ENCODE assay signal across 20 cellular contexts in genomic region chr9:128325629-128326028, GRCh38. TPM values are rescaled to one million over a fixed set of nuclear protein-coding genes. Genes with fewer than 3 reads are reported as not detected.
A peak's percentile ranks its signal among the peaks of the same experiment; 100 is the strongest.
DNase-seq lines count a peak whose midpoint lies in the region; ATAC-seq and TF ChIP-seq lines count a peak whose summit lies in the region.
"Had no signal": no experiment of that assay in that cellular context is flagged by ENCODE, and none has a peak within 500 bp of the region (broad histone marks: within the 10 kb centered on the region; RNA-seq: fewer than 3 reads in every experiment).

No MANE protein-coding gene starts in this region.

- H3K4me1 Mint-ChIP-seq in activated T-cell treated with anti-CD3 and anti-CD28 coated beads, Interleukin-2, amount 50 U/mL, for 4 hours (ENCODE audit: low read depth): peaks cover 16% of the 10 kb centered on the region
- peaks cover 8% of the 10 kb centered on the region for H3K4me1 Mint-ChIP-seq in activated T-cell treated with anti-CD3 and anti-CD28 coated beads, Interleukin-2, amount 50 U/mL, for 72 hours (ENCODE audit: low read depth)
- H3K4me1 Mint-ChIP-seq in CD4-positive, alpha-beta T cell (ENCODE audit: low read depth): peaks cover 31% of the 10 kb centered on the region
- H3K4me1 Mint-ChIP-seq in endothelial cell (ENCODE audit: unreplicated experiment): peaks cover 6% of the 10 kb centered on the region
- peaks cover 8% of the 10 kb centered on the region for H3K4me1 Mint-ChIP-seq in progenitor cell of endocrine pancreas (ENCODE audit: low read depth)
- H3K4me1 Mint-ChIP-seq in T-helper 2 cell treated with Interferon-gamma antibody and Interleukin-4, amounts not matched to agents 5 μg/mL and 100 μg/mL, for 36 hours (ENCODE audit: low read depth): peaks cover 8% of the 10 kb centered on the region

- no peak for ATAC-seq in activated T-cell treated with anti-CD3 and anti-CD28 coated beads, Interleukin-2, amount 50 U/mL, for 4 hours
- no peak for ATAC-seq in activated T-cell treated with anti-CD3 and anti-CD28 coated beads, Interleukin-2, amount 50 U/mL, for 72 hours (replicated peaks in 1 of 2)
- ATAC-seq in CD4-positive, alpha-beta T cell (ENCODE audit: poor library complexity): no peak
- ATAC-seq: GM12878 had no signal

- no peaks in the 10 kb centered on the region for H3K9me3 ChIP-seq in CD4-positive, alpha-beta T cell (ENCODE audit: control insufficient read depth, low read length)
- H3K9me3 ChIP-seq: Caco-2, HAP-1, Peyer's patch had no signal

- H3K27ac Mint-ChIP-seq in activated T-cell treated with anti-CD3 and anti-CD28 coated beads, Interleukin-2, amount 50 U/mL, for 72 hours: no peak overlapping the region
- H3K27ac Mint-ChIP-seq in CD4-positive, alpha-beta T cell: no peak overlapping the region
- no peak overlapping the region for H3K27ac Mint-ChIP-seq in endothelial cell (ENCODE audit: unreplicated experiment)
- peak overlapping the region; percentile 80 for H3K27ac Mint-ChIP-seq in progenitor cell of endocrine pancreas
- no peak overlapping the region for H3K27ac Mint-ChIP-seq in T-helper 2 cell treated with Interferon-gamma antibody and Interleukin-4, amounts not matched to agents 5 μg/mL and 100 μg/mL, for 36 hours

- TF ChIP-seq CTCF in CD4-positive, alpha-beta T cell (IDR thresholded peaks at IDR 0.05): no peak
- no peak for TF ChIP-seq CTCF in endothelial cell (IDR thresholded peaks at IDR 0.05; ENCODE audit: unreplicated experiment)
- TF ChIP-seq CTCF in progenitor cell of endocrine pancreas (IDR thresholded peaks at IDR 0.05; ENCODE audit: unreplicated experiment): no peak

- H3K27me3 ChIP-seq in CD4-positive, alpha-beta T cell (ENCODE audit: control insufficient read depth, insufficient read depth, low read length): no peaks in the 10 kb centered on the region
- H3K27me3 ChIP-seq: Peyer's patch had no signal

- H3K9me3 Mint-ChIP-seq in activated T-cell treated with anti-CD3 and anti-CD28 coated beads, Interleukin-2, amount 50 U/mL, for 4 hours: no peaks in the 10 kb centered on the region
- H3K9me3 Mint-ChIP-seq in activated T-cell treated with anti-CD3 and anti-CD28 coated beads, Interleukin-2, amount 50 U/mL, for 72 hours: no peaks in the 10 kb centered on the region
- H3K9me3 Mint-ChIP-seq in CD4-positive, alpha-beta T cell: no peaks in the 10 kb centered on the region
- H3K9me3 Mint-ChIP-seq in endothelial cell (ENCODE audit: unreplicated experiment) (no peaks in the 10 kb centered on the region), progenitor cell of endocrine pancreas (ENCODE audit: low read depth) (no peaks in the 10 kb centered on the region)
- H3K9me3 Mint-ChIP-seq in T-helper 2 cell treated with Interferon-gamma antibody and Interleukin-4, amounts not matched to agents 5 μg/mL and 100 μg/mL, for 36 hours: no peaks in the 10 kb centered on the region
- H3K9me3 Mint-ChIP-seq: CD14-positive monocyte had no signal

- no peak for DNase-seq in activated T-cell treated with anti-CD3 and anti-CD28 coated beads, Interleukin-2, amount 50 U/mL, for 4 hours
- DNase-seq in activated T-cell treated with anti-CD3 and anti-CD28 coated beads, Interleukin-2, amount 50 U/mL, for 72 hours: no peak
- no peak for DNase-seq in CD4-positive, alpha-beta T cell
- DNase-seq in endothelial cell (ENCODE audit: low spot score) (no peak), progenitor cell of endocrine pancreas (ENCODE audit: low spot score, unreplicated experiment) (no peak), NCI-H82 (lab: John Stamatoyannopoulos, UW) (no peak), DMS53 treated with DMSO at 0.1 percent for 48 hours (lab: John Stamatoyannopoulos, UW; ENCODE audit: unreplicated experiment) (no peak)
- no peak for DNase-seq in T-helper 2 cell treated with Interferon-gamma antibody and Interleukin-4, amounts not matched to agents 5 μg/mL and 100 μg/mL, for 36 hours (ENCODE audit: low spot score)
- DNase-seq: Caco-2, DMS79, IMR-90, Kasumi-1, NCI-H1417, NCI-H1930, NCI-H2171, NCI-H774, Peyer's patch had no signal

- CTCF ChIA-PET in CD4-positive, alpha-beta T cell (lab: Charles Lee): interaction anchor here (3.6 kb wide), 1 partner anchor 16 kb away, joined by 19 read pairs; no protein-coding TSS in a partner anchor

- H3K4me3 Mint-ChIP-seq in activated T-cell treated with anti-CD3 and anti-CD28 coated beads, Interleukin-2, amount 50 U/mL, for 4 hours: peak overlapping the region; percentile 19
- H3K4me3 Mint-ChIP-seq in activated T-cell treated with anti-CD3 and anti-CD28 coated beads, Interleukin-2, amount 50 U/mL, for 72 hours: no peak overlapping the region
- H3K4me3 Mint-ChIP-seq in CD4-positive, alpha-beta T cell: peak overlapping the region; percentile 54
- H3K4me3 Mint-ChIP-seq in endothelial cell (ENCODE audit: unreplicated experiment): peak overlapping the region; percentile 44
- no peak overlapping the region for H3K4me3 Mint-ChIP-seq in progenitor cell of endocrine pancreas (ENCODE audit: low read depth)
- H3K4me3 Mint-ChIP-seq in T-helper 2 cell treated with Interferon-gamma antibody and Interleukin-4, amounts not matched to agents 5 μg/mL and 100 μg/mL, for 36 hours: no peak overlapping the region
- H3K4me3 Mint-ChIP-seq: CD14-positive monocyte had no signal

- no peak overlapping the region for H3K27ac ChIP-seq in CD4-positive, alpha-beta T cell (ENCODE audit: low read depth, low read length)

- H3K27me3 Mint-ChIP-seq in activated T-cell treated with anti-CD3 and anti-CD28 coated beads, Interleukin-2, amount 50 U/mL, for 4 hours (ENCODE audit: low read depth): no peaks in the 10 kb centered on the region
- H3K27me3 Mint-ChIP-seq in activated T-cell treated with anti-CD3 and anti-CD28 coated beads, Interleukin-2, amount 50 U/mL, for 72 hours (ENCODE audit: low read depth): no peaks in the 10 kb centered on the region
- no peaks in the 10 kb centered on the region for H3K27me3 Mint-ChIP-seq in CD4-positive, alpha-beta T cell
- H3K27me3 Mint-ChIP-seq in endothelial cell (ENCODE audit: unreplicated experiment) (peaks cover 3% of the 10 kb centered on the region), progenitor cell of endocrine pancreas (no peaks in the 10 kb centered on the region)
- H3K27me3 Mint-ChIP-seq in T-helper 2 cell treated with Interferon-gamma antibody and Interleukin-4, amounts not matched to agents 5 μg/mL and 100 μg/mL, for 36 hours (ENCODE audit: low read depth): no peaks in the 10 kb centered on the region

- intact Hi-C loops in CD4-positive, alpha-beta T cell (cut with DNase I, micrococcal nuclease): loop anchor here in 1 of 2 experiments (10.0 kb wide), 1 partner anchor 201 kb away; the partner anchor contains the start of gene PTGES2

- H3K36me3 Mint-ChIP-seq in activated T-cell treated with anti-CD3 and anti-CD28 coated beads, Interleukin-2, amount 50 U/mL, for 4 hours (ENCODE audit: insufficient read depth): peaks cover 15% of the 10 kb centered on the region
- no peaks in the 10 kb centered on the region for H3K36me3 Mint-ChIP-seq in activated T-cell treated with anti-CD3 and anti-CD28 coated beads, Interleukin-2, amount 50 U/mL, for 72 hours (ENCODE audit: insufficient read depth in 2 of 2)
- H3K36me3 Mint-ChIP-seq in CD4-positive, alpha-beta T cell (ENCODE audit: low read depth): peaks cover 50% of the 10 kb centered on the region
- H3K36me3 Mint-ChIP-seq in endothelial cell (ENCODE audit: low read depth, unreplicated experiment) (peaks cover 21% of the 10 kb centered on the region), progenitor cell of endocrine pancreas (ENCODE audit: insufficient read depth) (peaks cover 5% of the 10 kb centered on the region)
- H3K36me3 Mint-ChIP-seq in T-helper 2 cell treated with Interferon-gamma antibody and Interleukin-4, amounts not matched to agents 5 μg/mL and 100 μg/mL, for 36 hours (ENCODE audit: low read depth): peaks cover 8% of the 10 kb centered on the region

- POLR2A ChIA-PET in CD4-positive, alpha-beta T cell (lab: Charles Lee): no interaction called here

RNA-seq across cellular contexts. Expression of gene COQ4, which starts 3.0 kb away (rescaled TPM):
- total RNA-seq in activated T-cell treated with anti-CD3 and anti-CD28 coated beads, Interleukin-2, amount 50 U/mL, for 4 hours: 10 to 100 TPM; 60.7 to 63.9 (median 62.4) TPM
- 10 to 100 TPM; 29.4 to 35.8 TPM for total RNA-seq in activated T-cell treated with anti-CD3 and anti-CD28 coated beads, Interleukin-2, amount 50 U/mL, for 72 hours
- 10 to 100 TPM; 20.7 to 21.7 TPM for total RNA-seq in CD4-positive, alpha-beta T cell
- total RNA-seq in endothelial cell (ENCODE audit: unreplicated experiment): 46.6 TPM
- 64.5 and 68.5 TPM in 2 replicates for total RNA-seq in progenitor cell of endocrine pancreas

RNA-seq across cellular contexts. Expression of gene TRUB2, which starts 3.4 kb away (rescaled TPM):
- total RNA-seq in activated T-cell treated with anti-CD3 and anti-CD28 coated beads, Interleukin-2, amount 50 U/mL, for 4 hours: 10 to 100 TPM; 64.6 to 71.7 (median 69.7) TPM
- total RNA-seq in activated T-cell treated with anti-CD3 and anti-CD28 coated beads, Interleukin-2, amount 50 U/mL, for 72 hours: 10 to 100 TPM; 17.6 to 24.4 TPM
- 1 to 10 TPM; 4.8 to 6.5 TPM for total RNA-seq in CD4-positive, alpha-beta T cell
- total RNA-seq in endothelial cell (ENCODE audit: unreplicated experiment) (25.8 TPM), progenitor cell of endocrine pancreas (29.2 and 31.6 TPM in 2 replicates)

RNA-seq across cellular contexts. Expression of gene SLC27A4, which starts 14.7 kb away (rescaled TPM):
- 10 to 100 TPM; 51.3 to 59.0 (median 56.0) TPM for total RNA-seq in activated T-cell treated with anti-CD3 and anti-CD28 coated beads, Interleukin-2, amount 50 U/mL, for 4 hours
- 10 to 100 TPM; 10.2 to 10.8 TPM for total RNA-seq in activated T-cell treated with anti-CD3 and anti-CD28 coated beads, Interleukin-2, amount 50 U/mL, for 72 hours
- total RNA-seq in CD4-positive, alpha-beta T cell: 1 to 10 TPM; 2.2 to 3.1 TPM
- total RNA-seq in endothelial cell (ENCODE audit: unreplicated experiment) (23.0 TPM), progenitor cell of endocrine pancreas (26.4 and 28.3 TPM in 2 replicates)

RNA-seq across cellular contexts. Expression of gene URM1, which starts 45.5 kb away (rescaled TPM):
- 100 to 1,000 TPM in 2 of 3 donors, 10 to 100 TPM in 1; 93.3 to 106 (median 104) TPM for total RNA-seq in activated T-cell treated with anti-CD3 and anti-CD28 coated beads, Interleukin-2, amount 50 U/mL, for 4 hours
- total RNA-seq in activated T-cell treated with anti-CD3 and anti-CD28 coated beads, Interleukin-2, amount 50 U/mL, for 72 hours: 10 to 100 TPM; 62.8 to 69.3 TPM
- 10 to 100 TPM; 28.4 to 28.8 TPM for total RNA-seq in CD4-positive, alpha-beta T cell
- 96.1 TPM for total RNA-seq in endothelial cell (ENCODE audit: unreplicated experiment)
- total RNA-seq in progenitor cell of endocrine pancreas: 54.4 and 60.9 TPM in 2 replicates

RNA-seq across cellular contexts. Expression of gene SWI5, which starts 49.6 kb away (rescaled TPM):
- total RNA-seq in activated T-cell treated with anti-CD3 and anti-CD28 coated beads, Interleukin-2, amount 50 U/mL, for 4 hours: 10 to 100 TPM; 18.6 to 19.5 (median 19.1) TPM
- total RNA-seq in activated T-cell treated with anti-CD3 and anti-CD28 coated beads, Interleukin-2, amount 50 U/mL, for 72 hours: 10 to 100 TPM; 20.1 to 25.4 TPM
- total RNA-seq in CD4-positive, alpha-beta T cell: 1 to 10 TPM; 3.0 to 4.1 TPM
- 26.8 TPM for total RNA-seq in endothelial cell (ENCODE audit: unreplicated experiment)
- 18.8 and 20.7 TPM in 2 replicates for total RNA-seq in progenitor cell of endocrine pancreas

Comparison
In these comparisons a context has a peak if more than half of its experiments do, and no peak if none do; other contexts are left out.
1. H3K4me3 Mint-ChIP-seq: peak in activated T-cell treated with anti-CD3 and anti-CD28 coated beads, Interleukin-2, amount 50 U/mL, for 4 hours (single experiment), CD4-positive, alpha-beta T cell (single experiment) and endothelial cell (single experiment); none in activated T-cell treated with anti-CD3 and anti-CD28 coated beads, Interleukin-2, amount 50 U/mL, for 72 hours (0 of 2), progenitor cell of endocrine pancreas (single experiment) and T-helper 2 cell treated with Interferon-gamma antibody and Interleukin-4, amounts not matched to agents 5 μg/mL and 100 μg/mL, for 36 hours (single experiment).